ENCODE assay signal across 8 cellular contexts in genomic region chr17:50866950-50867855, GRCh38. TPM values are rescaled to one million over a fixed set of nuclear protein-coding genes. Genes with fewer than 3 reads are reported as not detected.
DNase-seq lines count a peak whose midpoint lies in the region; ATAC-seq and TF ChIP-seq lines count a peak whose summit lies in the region.

No MANE protein-coding gene starts in this region.

- no peaks in the 10 kb centered on the region for H3K9me3 ChIP-seq in vagina

- intact Hi-C loops in vagina (cut with DNase I) = loop anchor here (2.0 to 5.0 kb wide), 3 partner anchors 35 to 85 kb away; no protein-coding TSS in a partner anchor

- H3K4me1 ChIP-seq in vagina = peaks cover 38% of the 10 kb centered on the region

- H3K4me3 ChIP-seq in astrocyte of the cerebellum (ENCODE audit: low read depth, low read length) (peak overlapping the region; percentile 72), vagina (peak overlapping the region; percentile 82 to 84)

- no peak for TF ChIP-seq CTCF in astrocyte of the cerebellum (IDR thresholded peaks at IDR 0.05; ENCODE audit: low read depth, low read length, missing control alignments)
- no peak for TF ChIP-seq CTCF in vagina (IDR thresholded peaks at IDR 0.05)

- H3K36me3 ChIP-seq in vagina = peaks cover 0 to 15% of the 10 kb centered on the region in 2 donors

- H3K27me3 ChIP-seq in vagina = no peaks in the 10 kb centered on the region

- in situ Hi-C loops in astrocyte of the cerebellum (cut with HindIII; ENCODE audit: low sequenced_read_pairs) = loop anchor here (5.0 kb wide), 1 partner anchor 80 kb away; no protein-coding TSS in a partner anchor

- peak; percentile 79 for DNase-seq in NCI-H2029 treated with DMSO at 0.1 percent for 48 hours (lab: John Stamatoyannopoulos, UW)
- peak; percentile 72 for DNase-seq in T-helper 9 cell
- peak; percentile 84 for DNase-seq in astrocyte of the cerebellum (ENCODE audit: low read depth)
- peak; percentile 92 for DNase-seq in hepatic stellate cell (ENCODE audit: low spot score)
- DNase-seq in putamen (ENCODE audit: low spot score) = peak; percentile 98
- peak in 1 of 2 donors; percentile 99 for DNase-seq in vagina (ENCODE audit: extremely low spot score in 2 of 2)

- H3K27ac ChIP-seq in vagina = peak overlapping the region; percentile 100

- ATAC-seq in GM18502 (IDR thresholded peaks at IDR 0.05; ENCODE audit: poor library complexity, unreplicated experiment) = peak; percentile 40
- ATAC-seq in HG02981 (IDR thresholded peaks at IDR 0.05; ENCODE audit: unreplicated experiment) = peak; percentile 35

- peak in 1 of 2 donors; percentile 49 for TF ChIP-seq POLR2A in vagina (IDR thresholded peaks at IDR 0.05)

RNA-seq across cellular contexts. Expression of gene TOB1, which starts 1.0 kb away (rescaled TPM):
- total RNA-seq in vagina = 74.4 TPM

RNA-seq across cellular contexts. Expression of gene WFIKKN2, which starts 31.8 kb away (rescaled TPM):
- 0.49 TPM for total RNA-seq in vagina
